Comparison of ENCODE assay signal across 18 cellular contexts in genomic region chr6:20769651-20770050, GRCh38.
"Had no signal": no experiment of that assay in that cellular context is flagged by ENCODE, and none has a peak within 500 bp of the region (broad histone marks: within the 10 kb centered on the region; RNA-seq: fewer than 3 reads in every experiment).

No MANE protein-coding gene starts in this region.

- DNase-seq: cortex of kidney; dorsolateral prefrontal cortex; effector CD8-positive, alpha-beta T cell; foreskin melanocyte; head of caudate nucleus; hippocampal formation; left colon; mesendoderm; naive B cell; nephron progenitor cell; spleen; stimulated activated CD4-positive, alpha-beta T cell treated with anti-CD3 and anti-CD28 coated beads, Interleukin-15, amount 100 ng/mL, for 24 hours; stimulated activated CD4-positive, alpha-beta T cell treated with anti-CD3 and anti-CD28 coated beads, Interleukin-1b, Interleukin-23, amount 100 ng/mL, for 48 hours; stimulated activated CD4-positive, alpha-beta T cell treated with anti-CD3 and anti-CD28 coated beads, Interleukin-4, amount 100 ng/mL, for 24 hours; stimulated activated naive CD8-positive, alpha-beta T cell treated with anti-CD3 and anti-CD28 coated beads, Interleukin-15, amount 100 ng/mL, for 72 hours; testis had no signal

- ATAC-seq: left colon; sciatic nerve; stimulated activated memory B cell treated with anti-CD40 and anti-IgM and Interleukin-4, amounts not matched to agents 10 μg/mL and 1 μg/mL and 100 μg/mL, for 72 hours; stimulated activated naive CD8-positive, alpha-beta T cell treated with anti-CD3 and anti-CD28 coated beads, Interleukin-15, amount 100 ng/mL, for 72 hours had no signal
